ENCODE assay signal across 20 cellular contexts in the genomic region with DNA sequence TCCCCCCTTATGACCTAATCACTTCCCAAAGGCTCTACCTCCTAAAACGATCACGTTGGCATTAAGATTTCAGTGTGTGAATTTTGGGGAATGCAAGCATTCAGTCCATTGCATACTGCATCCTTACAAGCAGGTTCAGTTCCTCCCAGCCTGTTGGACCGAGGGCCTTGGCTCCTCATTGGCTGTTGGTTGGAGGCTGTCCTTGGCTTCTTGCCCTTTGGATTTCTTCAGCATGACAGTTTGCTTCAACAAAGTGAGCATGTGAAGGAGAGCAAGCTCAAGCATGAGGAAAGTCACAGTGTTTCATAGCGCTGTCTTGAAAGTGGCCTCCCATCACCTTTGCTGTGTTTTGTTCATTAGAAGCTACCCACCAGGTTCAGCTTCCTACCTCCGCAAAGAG.
DNase-seq lines count a peak whose midpoint lies in the region; ATAC-seq and TF ChIP-seq lines count a peak whose summit lies in the region.
"Had no signal": no experiment of that assay in that cellular context is flagged by ENCODE, and none has a peak within 500 bp of the region (broad histone marks: within the 10 kb centered on the region; RNA-seq: fewer than 3 reads in every experiment).

No MANE protein-coding gene starts in this region.

- H3K4me1 Mint-ChIP-seq in activated naive CD8-positive, alpha-beta T cell treated with anti-CD3 and anti-CD28 coated beads, Interleukin-2, amount 10 ng/mL, durations not matched to agents 7 days and 5 days = peaks cover 57% of the 10 kb centered on the region
- H3K4me1 Mint-ChIP-seq in activated naive CD8-positive, alpha-beta T cell treated with anti-CD3 and anti-CD28 coated beads, Interleukin-2, amount 50 U/mL, for 24 hours = peaks cover 30% of the 10 kb centered on the region
- peaks cover 9 to 14% of the 10 kb centered on the region in 2 donors for H3K4me1 Mint-ChIP-seq in immature natural killer cell
- H3K4me1 Mint-ChIP-seq: neural crest cell, WTC11 had no signal

- peaks cover 4% of the 10 kb centered on the region for H3K9me3 Mint-ChIP-seq in activated naive CD8-positive, alpha-beta T cell treated with anti-CD3 and anti-CD28 coated beads, Interleukin-2, amount 10 ng/mL, durations not matched to agents 7 days and 5 days
- H3K9me3 Mint-ChIP-seq in activated naive CD8-positive, alpha-beta T cell treated with anti-CD3 and anti-CD28 coated beads, Interleukin-2, amount 50 U/mL, for 24 hours = no peaks in the 10 kb centered on the region
- no peaks in the 10 kb centered on the region for H3K9me3 Mint-ChIP-seq in immature natural killer cell
- H3K9me3 Mint-ChIP-seq: neural crest cell had no signal

- H3K27ac ChIP-seq in RWPE1 = no peak overlapping the region
- H3K27ac ChIP-seq: cardiac muscle cell, epithelial cell of prostate, thoracic aorta had no signal

- no peaks in the 10 kb centered on the region for H3K27me3 Mint-ChIP-seq in activated naive CD8-positive, alpha-beta T cell treated with anti-CD3 and anti-CD28 coated beads, Interleukin-2, amount 10 ng/mL, durations not matched to agents 7 days and 5 days
- H3K27me3 Mint-ChIP-seq in activated naive CD8-positive, alpha-beta T cell treated with anti-CD3 and anti-CD28 coated beads, Interleukin-2, amount 50 U/mL, for 24 hours = no peaks in the 10 kb centered on the region
- peaks cover 0 to 2% (median 0%) of the 10 kb centered on the region in 3 donors for H3K27me3 Mint-ChIP-seq in immature natural killer cell (ENCODE audit: low read depth in 3 of 3)

- no peak for TF ChIP-seq CTCF in RWPE1 (conservative IDR thresholded peaks at IDR 0.05; ENCODE audit: low read depth)
- TF ChIP-seq CTCF in fibroblast of mammary gland (conservative IDR thresholded peaks at IDR 0.05; ENCODE audit: control insufficient read depth, insufficient read depth, low read depth, low read length) = no peak

- peak overlapping the region; percentile 3 for H3K4me3 Mint-ChIP-seq in activated naive CD8-positive, alpha-beta T cell treated with anti-CD3 and anti-CD28 coated beads, Interleukin-2, amount 10 ng/mL, durations not matched to agents 7 days and 5 days
- no peak overlapping the region for H3K4me3 Mint-ChIP-seq in activated naive CD8-positive, alpha-beta T cell treated with anti-CD3 and anti-CD28 coated beads, Interleukin-2, amount 50 U/mL, for 24 hours
- no peak overlapping the region for H3K4me3 Mint-ChIP-seq in immature natural killer cell
- H3K4me3 Mint-ChIP-seq: neural crest cell, WTC11 had no signal

- ATAC-seq in activated naive CD8-positive, alpha-beta T cell treated with anti-CD3 and anti-CD28 coated beads, Interleukin-2, amount 10 ng/mL, durations not matched to agents 7 days and 5 days (ENCODE audit: low read depth) = no peak
- ATAC-seq in activated naive CD8-positive, alpha-beta T cell treated with anti-CD3 and anti-CD28 coated beads, Interleukin-2, amount 50 U/mL, for 24 hours = no peak
- no peak for ATAC-seq in GM21723 (IDR thresholded peaks at IDR 0.05; ENCODE audit: unreplicated experiment)
- ATAC-seq: Panc1, WTC11 had no signal

- DNase-seq in activated naive CD8-positive, alpha-beta T cell treated with anti-CD3 and anti-CD28 coated beads, Interleukin-2, amount 10 ng/mL, durations not matched to agents 7 days and 5 days = no peak
- no peak for DNase-seq in activated naive CD8-positive, alpha-beta T cell treated with anti-CD3 and anti-CD28 coated beads, Interleukin-2, amount 50 U/mL, for 24 hours
- DNase-seq in RWPE1 (ENCODE audit: low spot score) (peak; percentile 20), fibroblast of mammary gland (ENCODE audit: low read depth) (peak; percentile 8), cortex of kidney (lab: John Stamatoyannopoulos, UW) (no peak), immature natural killer cell (no peak)
- DNase-seq: amniotic stem cell; DND-41; glutamatergic neuron; H7; NCI-H2029; NCI-H510A; NK-92 treated with Interleukin-12 subunit alpha and Interleukin-12 subunit beta, amount 100 ng/mL, for 24 hours had no signal

- CTCF ChIA-PET in RWPE1 (lab: Yijun Ruan, JAX) = interaction anchor here (0.8 kb wide), 1 partner anchor 299 kb away, joined by 3 read pairs; no protein-coding TSS in a partner anchor

- H3K27ac Mint-ChIP-seq in activated naive CD8-positive, alpha-beta T cell treated with anti-CD3 and anti-CD28 coated beads, Interleukin-2, amount 10 ng/mL, durations not matched to agents 7 days and 5 days = peak overlapping the region; percentile 86
- H3K27ac Mint-ChIP-seq in activated naive CD8-positive, alpha-beta T cell treated with anti-CD3 and anti-CD28 coated beads, Interleukin-2, amount 50 U/mL, for 24 hours = no peak overlapping the region
- no peak overlapping the region for H3K27ac Mint-ChIP-seq in immature natural killer cell
- H3K27ac Mint-ChIP-seq: WTC11 had no signal

- no peak overlapping the region for H3K4me3 ChIP-seq in fibroblast of mammary gland (ENCODE audit: control insufficient read depth, low read depth, low read length)
- H3K4me3 ChIP-seq: cardiac muscle cell, thoracic aorta had no signal

- POLR2A ChIA-PET in activated naive CD8-positive, alpha-beta T cell treated with anti-CD3 and anti-CD28 coated beads, Interleukin-2, amount 10 ng/mL, durations not matched to agents 7 days and 5 days (lab: Charles Lee) = interaction anchor here (0.8 to 5.5 kb wide), 5 partner anchors 13 to 110 kb away, joined by 3 to 29 read pairs (median 10); partner anchors contain the start of gene GADD45G
- POLR2A ChIA-PET in RWPE1 (lab: Yijun Ruan, JAX; ENCODE audit: low non-redundant PET) = no interaction called here

- peaks cover 17% of the 10 kb centered on the region for H3K36me3 Mint-ChIP-seq in activated naive CD8-positive, alpha-beta T cell treated with anti-CD3 and anti-CD28 coated beads, Interleukin-2, amount 10 ng/mL, durations not matched to agents 7 days and 5 days
- H3K36me3 Mint-ChIP-seq in activated naive CD8-positive, alpha-beta T cell treated with anti-CD3 and anti-CD28 coated beads, Interleukin-2, amount 50 U/mL, for 24 hours (ENCODE audit: low read depth) = no peaks in the 10 kb centered on the region
- no peaks in the 10 kb centered on the region for H3K36me3 Mint-ChIP-seq in immature natural killer cell
- H3K36me3 Mint-ChIP-seq: WTC11 had no signal

Comparison
In these comparisons a context has a peak if more than half of its experiments do, and no peak if none do; other contexts are left out.
1. DNase-seq: peak in RWPE1 (single experiment) and fibroblast of mammary gland (single experiment); none in activated naive CD8-positive, alpha-beta T cell treated with anti-CD3 and anti-CD28 coated beads, Interleukin-2, amount 10 ng/mL, durations not matched to agents 7 days and 5 days (single experiment), activated naive CD8-positive, alpha-beta T cell treated with anti-CD3 and anti-CD28 coated beads, Interleukin-2, amount 50 U/mL, for 24 hours (single experiment), cortex of kidney (single experiment) and immature natural killer cell (0 of 3).